Comparison of ENCODE assay signal across 23 cellular contexts in the genomic region with DNA sequence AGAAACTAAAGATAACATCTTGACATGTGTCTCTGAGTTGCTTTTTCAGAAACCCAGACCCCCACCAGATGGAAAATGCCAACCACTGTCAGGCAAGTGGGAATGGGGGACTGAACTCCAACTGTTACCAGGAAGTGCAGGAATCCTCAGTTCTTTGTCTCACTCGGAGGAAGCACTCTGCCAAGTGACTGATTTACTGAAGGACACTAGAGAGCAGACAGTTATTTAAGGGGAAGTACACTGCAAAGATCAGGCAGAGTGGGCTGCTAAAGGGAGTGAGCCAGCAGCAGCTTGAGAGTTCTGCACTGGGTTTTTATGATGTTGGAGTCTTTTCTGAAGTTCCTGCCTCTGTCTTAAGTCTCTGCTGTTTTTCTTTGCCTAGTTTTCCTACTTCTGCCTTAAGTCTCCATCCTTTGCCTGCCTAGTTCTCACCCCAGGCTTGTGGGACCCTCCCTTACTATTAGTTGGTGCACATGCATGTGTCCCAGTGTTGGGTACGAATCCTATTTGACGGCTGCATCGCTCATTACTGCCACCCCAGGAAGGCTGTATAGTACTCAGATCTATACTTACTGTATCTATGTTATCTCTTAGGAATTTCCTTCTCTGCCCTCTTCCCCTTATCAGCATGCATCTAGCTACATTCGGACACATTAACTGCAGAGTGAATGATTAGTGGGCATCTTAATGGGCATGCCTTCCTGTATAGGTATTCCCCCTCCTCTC.
DNase-seq lines count a peak whose midpoint lies in the region; ATAC-seq, FAIRE-seq and TF ChIP-seq lines count a peak whose summit lies in the region.
"Had no signal": no experiment of that assay in that cellular context is flagged by ENCODE, and none has a peak within 500 bp of the region (broad histone marks: within the 10 kb centered on the region; RNA-seq: fewer than 3 reads in every experiment).

No MANE protein-coding gene starts in this region.

- peak; percentile 58 for ATAC-seq in HG03432 (IDR thresholded peaks at IDR 0.05; ENCODE audit: unreplicated experiment)
- ATAC-seq in WTC11, result peak; percentile 46; the same call in 1 of the 2 replicates
- peak in 2 of 4 donors; percentile 3 to 17 for ATAC-seq in right lobe of liver
- ATAC-seq in HG02759 (IDR thresholded peaks at IDR 0.05; ENCODE audit: unreplicated experiment), result no peak

- H3K9me3 ChIP-seq in Caco-2 (no peaks in the 10 kb centered on the region), right lobe of liver (no peaks in the 10 kb centered on the region)
- H3K9me3 ChIP-seq: lower lobe of right lung, vagina had no signal

- peak in 1 of 2 experiments; percentile 64 for DNase-seq in Caco-2
- DNase-seq in WTC11 (ENCODE audit: low spot score), result no peak
- DNase-seq in right lobe of liver, result no peak
- no peak for DNase-seq in SK-N-DZ (ENCODE audit: low spot score)
- DNase-seq in RCC 7860 (ENCODE audit: low spot score), result no peak
- DNase-seq in HT-29 (ENCODE audit: low spot score), result no peak
- DNase-seq: activated effector memory CD4-positive, alpha-beta T cell treated with anti-CD3 and anti-CD28 coated beads, Interleukin-2, amount 50 U/mL, for 16 hours; CD8-positive, alpha-beta memory T cell; central memory CD4-positive, alpha-beta T cell; foreskin fibroblast; HCEC 1CT; lower lobe of right lung; NCI-H1105; retina; stimulated activated CD4-positive, alpha-beta T cell treated with anti-CD3 and anti-CD28 coated beads, Interleukin-15, amount 100 ng/mL, for 24 hours had no signal

- H3K27me3 Mint-ChIP-seq in Caco-2 (ENCODE audit: insufficient read depth, unreplicated experiment), result no peaks in the 10 kb centered on the region
- peaks cover 3% of the 10 kb centered on the region; the same call in 1 of the 2 replicates for H3K27me3 Mint-ChIP-seq in WTC11 (ENCODE audit: low read depth)

- no peak for TF ChIP-seq POLR2A in right lobe of liver (IDR thresholded peaks at IDR 0.05)

- WGBS in right lobe of liver (ENCODE audit: insufficient coverage, low coverage, low lambda C conversion rate, missing lambda C conversion rate), result 34% methylated on average over 5 of the region's 5 CpGs

- H3K4me3 ChIP-seq in Caco-2 (ENCODE audit: low read depth, low read length), result no peak overlapping the region
- no peak overlapping the region for H3K4me3 ChIP-seq in right lobe of liver
- H3K4me3 ChIP-seq: lower lobe of right lung, vagina had no signal

- H3K4me3 Mint-ChIP-seq in Caco-2 (ENCODE audit: unreplicated experiment) (peak overlapping the region; percentile 53), WTC11 (no peak overlapping the region)
- H3K4me3 Mint-ChIP-seq: CD8-positive, alpha-beta memory T cell; neural crest cell; stimulated activated naive CD8-positive, alpha-beta T cell treated with anti-CD3 and anti-CD28 coated beads, Interleukin-15, Interleukin-2, amounts not matched to agents 100 ng/mL and 50 ng/mL, for 24 hours; T-helper 2 cell treated with Interferon-gamma antibody and Interleukin-4, amounts not matched to agents 5 μg/mL and 100 μg/mL, for 36 hours had no signal

- H3K4me1 ChIP-seq in Caco-2, result peaks cover 45% of the 10 kb centered on the region
- peaks cover 0 to 30% (median 16%) of the 10 kb centered on the region in 4 donors for H3K4me1 ChIP-seq in right lobe of liver
- H3K4me1 ChIP-seq: lower lobe of right lung, vagina had no signal

- TF ChIP-seq CTCF in Caco-2 (IDR thresholded peaks at IDR 0.05; ENCODE audit: insufficient read depth in 1 of 2, low read depth in 1 of 2, low read length in 1 of 2, severe bottlenecking in 1 of 2, unreplicated experiment in 1 of 2) (no peak), WTC11 (IDR thresholded peaks at IDR 0.05) (no peak), right lobe of liver (IDR thresholded peaks at IDR 0.05) (no peak)

- H3K27me3 ChIP-seq in Caco-2 (replicated peaks; ENCODE audit: control insufficient read depth, insufficient read depth, low read length), result no peaks in the 10 kb centered on the region
- H3K27me3 ChIP-seq in right lobe of liver, result no peaks in the 10 kb centered on the region
- H3K27me3 ChIP-seq: vagina had no signal

- BruUV-seq in Caco-2 (replicated peaks; lab: Mats Ljungman, UMichigan), result no TSS peak

- H3K27ac Mint-ChIP-seq in Caco-2 (ENCODE audit: unreplicated experiment), result peak overlapping the region; percentile 74
- no peak overlapping the region for H3K27ac Mint-ChIP-seq in WTC11
- H3K27ac Mint-ChIP-seq: CD8-positive, alpha-beta memory T cell; stimulated activated naive CD8-positive, alpha-beta T cell treated with anti-CD3 and anti-CD28 coated beads, Interleukin-15, Interleukin-2, amounts not matched to agents 100 ng/mL and 50 ng/mL, for 24 hours; T-helper 2 cell treated with Interferon-gamma antibody and Interleukin-4, amounts not matched to agents 5 μg/mL and 100 μg/mL, for 36 hours had no signal

- H3K4me1 Mint-ChIP-seq in Caco-2 (ENCODE audit: low read depth, unreplicated experiment), result peaks cover 32% of the 10 kb centered on the region
- peaks cover 4% of the 10 kb centered on the region; the same call in 1 of the 2 replicates for H3K4me1 Mint-ChIP-seq in WTC11
- H3K4me1 Mint-ChIP-seq: CD8-positive, alpha-beta memory T cell had no signal

- CTCF ChIA-PET in Caco-2 (lab: Charles Lee), result interaction anchor here (0.6 to 1.4 kb wide), 5 partner anchors 9 to 144 kb away, joined by 3 to 15 read pairs (median 3); no protein-coding TSS in a partner anchor
- CTCF ChIA-PET in WTC11 (lab: Charles Lee), result interaction anchor here (1.1 to 1.5 kb wide), 2 partner anchors 9 to 72 kb away, joined by 3 read pairs; no protein-coding TSS in a partner anchor

- no peaks in the 10 kb centered on the region for H3K9me3 Mint-ChIP-seq in Caco-2 (ENCODE audit: unreplicated experiment)
- H3K9me3 Mint-ChIP-seq in WTC11, result no peaks in the 10 kb centered on the region; the same call in 1 of the 2 replicates
- H3K9me3 Mint-ChIP-seq: CD8-positive, alpha-beta memory T cell; neural crest cell; stimulated activated naive CD8-positive, alpha-beta T cell treated with anti-CD3 and anti-CD28 coated beads, Interleukin-15, Interleukin-2, amounts not matched to agents 100 ng/mL and 50 ng/mL, for 24 hours; T-helper 2 cell treated with Interferon-gamma antibody and Interleukin-4, amounts not matched to agents 5 μg/mL and 100 μg/mL, for 36 hours had no signal

- H3K36me3 ChIP-seq in Caco-2 (ENCODE audit: control insufficient read depth, insufficient read depth, low read length) (no peaks in the 10 kb centered on the region), right lobe of liver (no peaks in the 10 kb centered on the region)
- H3K36me3 ChIP-seq: lower lobe of right lung, vagina had no signal

- H3K36me3 Mint-ChIP-seq in Caco-2 (ENCODE audit: insufficient read depth, unreplicated experiment) (no peaks in the 10 kb centered on the region), WTC11 (no peaks in the 10 kb centered on the region)
- H3K36me3 Mint-ChIP-seq: CD8-positive, alpha-beta memory T cell had no signal

- intact Hi-C loops in Caco-2 (cut with micrococcal nuclease; ENCODE audit: unreplicated experiment) (loop anchor here (1.0 to 5.0 kb wide), 7 partner anchors 24 to 944 kb away; a partner anchor contains a TSS), right lobe of liver (cut with DNase I) (no loop called here)

- POLR2A ChIA-PET in Caco-2 (lab: Charles Lee) (interaction anchor here (0.5 to 0.6 kb wide), 2 partner anchors 120 to 219 kb away, joined by 3 read pairs; no protein-coding TSS in a partner anchor), WTC11 (lab: Charles Lee) (interaction anchor here (1.2 kb wide), 1 partner anchor 9 kb away, joined by 3 read pairs; no protein-coding TSS in a partner anchor)

- FAIRE-seq in RCC 7860 (lab: Jason Lieb, UNC), result no peak
- FAIRE-seq: endometrium, G401.6 had no signal

- peak overlapping the region; percentile 63 to 92 (median 89) for H3K27ac ChIP-seq in right lobe of liver
- H3K27ac ChIP-seq: vagina had no signal

TF ChIP-seq in WTC11, 78 proteins besides CTCF, POLR2A, EP300 and RAD21 (continues in another document):
- TF ChIP-seq, protein P1, sequence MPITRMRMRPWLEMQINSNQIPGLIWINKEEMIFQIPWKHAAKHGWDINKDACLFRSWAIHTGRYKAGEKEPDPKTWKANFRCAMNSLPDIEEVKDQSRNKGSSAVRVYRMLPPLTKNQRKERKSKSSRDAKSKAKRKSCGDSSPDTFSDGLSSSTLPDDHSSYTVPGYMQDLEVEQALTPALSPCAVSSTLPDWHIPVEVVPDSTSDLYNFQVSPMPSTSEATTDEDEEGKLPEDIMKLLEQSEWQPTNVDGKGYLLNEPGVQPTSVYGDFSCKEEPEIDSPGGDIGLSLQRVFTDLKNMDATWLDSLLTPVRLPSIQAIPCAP (CRISPR knock-in tag; IDR thresholded peaks at IDR 0.05), result no peak
- TF ChIP-seq, protein P2, sequence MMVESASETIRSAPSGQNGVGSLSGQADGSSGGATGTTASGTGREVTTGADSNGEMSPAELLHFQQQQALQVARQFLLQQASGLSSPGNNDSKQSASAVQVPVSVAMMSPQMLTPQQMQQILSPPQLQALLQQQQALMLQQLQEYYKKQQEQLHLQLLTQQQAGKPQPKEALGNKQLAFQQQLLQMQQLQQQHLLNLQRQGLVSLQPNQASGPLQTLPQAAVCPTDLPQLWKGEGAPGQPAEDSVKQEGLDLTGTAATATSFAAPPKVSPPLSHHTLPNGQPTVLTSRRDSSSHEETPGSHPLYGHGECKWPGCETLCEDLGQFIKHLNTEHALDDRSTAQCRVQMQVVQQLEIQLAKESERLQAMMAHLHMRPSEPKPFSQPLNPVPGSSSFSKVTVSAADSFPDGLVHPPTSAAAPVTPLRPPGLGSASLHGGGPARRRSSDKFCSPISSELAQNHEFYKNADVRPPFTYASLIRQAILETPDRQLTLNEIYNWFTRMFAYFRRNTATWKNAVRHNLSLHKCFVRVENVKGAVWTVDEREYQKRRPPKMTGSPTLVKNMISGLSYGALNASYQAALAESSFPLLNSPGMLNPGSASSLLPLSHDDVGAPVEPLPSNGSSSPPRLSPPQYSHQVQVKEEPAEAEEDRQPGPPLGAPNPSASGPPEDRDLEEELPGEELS (CRISPR knock-in tag; IDR thresholded peaks at IDR 0.05), result no peak
- TF ChIP-seq ZNF232 (CRISPR knock-in tag; IDR thresholded peaks at IDR 0.05) (no peak), ZNF671 (CRISPR knock-in tag; IDR thresholded peaks at IDR 0.05) (no peak), SOX15 (CRISPR knock-in tag; IDR thresholded peaks at IDR 0.05) (no peak), TCF7 (CRISPR knock-in tag; IDR thresholded peaks at IDR 0.05; ENCODE audit: low read depth) (no peak), GRHL2 (CRISPR knock-in tag; IDR thresholded peaks at IDR 0.05; ENCODE audit: insufficient replicate concordance, severe bottlenecking) (no peak), ZNF121 (CRISPR knock-in tag; IDR thresholded peaks at IDR 0.05) (no peak), SMAD3 (CRISPR knock-in tag; IDR thresholded peaks at IDR 0.05; ENCODE audit: borderline replicate concordance) (no peak), ZNF423 (CRISPR knock-in tag; IDR thresholded peaks at IDR 0.05) (no peak)
